In the genomic region with DNA sequence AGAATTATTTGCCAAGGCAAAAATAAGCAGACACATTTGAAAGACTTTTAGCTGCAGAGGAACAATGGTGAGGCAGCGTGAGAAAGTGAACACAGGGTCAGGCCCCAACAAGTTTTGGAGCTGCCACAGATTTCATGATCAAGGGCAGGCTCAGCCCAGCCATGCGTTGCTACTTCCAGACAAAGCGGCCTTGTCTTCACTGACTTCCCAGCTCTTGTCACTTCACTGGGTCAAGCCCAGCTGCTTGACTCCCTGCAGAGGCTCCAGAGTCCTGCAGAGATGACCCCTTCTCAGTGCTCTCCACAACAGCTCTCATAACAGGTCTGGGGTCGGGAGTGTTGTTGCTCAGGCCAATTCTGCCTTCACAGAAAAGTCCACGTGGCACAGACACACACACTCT, we compare ENCODE assay signal across 1 cellular context.
TF ChIP-seq lines count a peak whose summit lies in the region.

No MANE protein-coding gene starts in this region.

TF ChIP-seq in GM12878, 131 proteins besides CTCF, POLR2A, EP300 and RAD21 (continued from another document):
- TF ChIP-seq SKIL (IDR thresholded peaks at IDR 0.05; ENCODE audit: low read depth, poor library complexity, severe bottlenecking) = no peak
- TF ChIP-seq CUX1 (IDR thresholded peaks at IDR 0.05; ENCODE audit: insufficient replicate concordance, low read depth, low read length) = no peak
- TF ChIP-seq MEF2B (IDR thresholded peaks at IDR 0.05; ENCODE audit: partially characterized antibody, poor library complexity, severe bottlenecking) = no peak
- TF ChIP-seq, protein P1, sequence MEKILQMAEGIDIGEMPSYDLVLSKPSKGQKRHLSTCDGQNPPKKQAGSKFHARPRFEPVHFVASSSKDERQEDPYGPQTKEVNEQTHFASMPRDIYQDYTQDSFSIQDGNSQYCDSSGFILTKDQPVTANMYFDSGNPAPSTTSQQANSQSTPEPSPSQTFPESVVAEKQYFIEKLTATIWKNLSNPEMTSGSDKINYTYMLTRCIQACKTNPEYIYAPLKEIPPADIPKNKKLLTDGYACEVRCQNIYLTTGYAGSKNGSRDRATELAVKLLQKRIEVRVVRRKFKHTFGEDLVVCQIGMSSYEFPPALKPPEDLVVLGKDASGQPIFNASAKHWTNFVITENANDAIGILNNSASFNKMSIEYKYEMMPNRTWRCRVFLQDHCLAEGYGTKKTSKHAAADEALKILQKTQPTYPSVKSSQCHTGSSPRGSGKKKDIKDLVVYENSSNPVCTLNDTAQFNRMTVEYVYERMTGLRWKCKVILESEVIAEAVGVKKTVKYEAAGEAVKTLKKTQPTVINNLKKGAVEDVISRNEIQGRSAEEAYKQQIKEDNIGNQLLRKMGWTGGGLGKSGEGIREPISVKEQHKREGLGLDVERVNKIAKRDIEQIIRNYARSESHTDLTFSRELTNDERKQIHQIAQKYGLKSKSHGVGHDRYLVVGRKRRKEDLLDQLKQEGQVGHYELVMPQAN (conservative IDR thresholded peaks at IDR 0.05) = no peak
- TF ChIP-seq SIX5 (IDR thresholded peaks at IDR 0.05; ENCODE audit: low read depth, low read length, severe bottlenecking) = no peak
- no peak for TF ChIP-seq SUPT20H (IDR thresholded peaks at IDR 0.05; ENCODE audit: borderline replicate concordance, control insufficient read depth, low read depth, low read length)
- no peak for TF ChIP-seq PML (IDR thresholded peaks at IDR 0.05; ENCODE audit: low read length)
- TF ChIP-seq TCF12 (IDR thresholded peaks at IDR 0.05; ENCODE audit: low read depth, low read length) = no peak
- TF ChIP-seq ZNF384 (IDR thresholded peaks at IDR 0.05; ENCODE audit: borderline replicate concordance, low read depth, low read length) = no peak
- TF ChIP-seq CHD2 (IDR thresholded peaks at IDR 0.05; ENCODE audit: borderline replicate concordance, low read depth, low read length) = no peak
- no peak for TF ChIP-seq ATF2 (IDR thresholded peaks at IDR 0.05; ENCODE audit: low read length)
- no peak for TF ChIP-seq CBX3 (IDR thresholded peaks at IDR 0.05; ENCODE audit: borderline replicate concordance, low read depth)
- no peak for TF ChIP-seq RELB (IDR thresholded peaks at IDR 0.05; ENCODE audit: low read depth)
- no peak for TF ChIP-seq E2F8 (IDR thresholded peaks at IDR 0.05; ENCODE audit: low read depth, partially characterized antibody)
